ENCODE assay signal across 1 cellular context in genomic region chr6:35146453-35146852, GRCh38.
TF ChIP-seq lines count a peak whose summit lies in the region.

No MANE protein-coding gene starts in this region.

TF ChIP-seq in HEK293, 187 proteins besides CTCF, POLR2A, EP300 and RAD21 (continued from another document):
- TF ChIP-seq ZNF768 (tag by site-specific recombination; IDR thresholded peaks at IDR 0.05) (0 out of 2 replicates have a peak, but pooled peaks have one; percentile 9), ZNF311 (tag by site-specific recombination; IDR thresholded peaks at IDR 0.05; ENCODE audit: borderline replicate concordance) (no peak), ZNF580 (tag by site-specific recombination; IDR thresholded peaks at IDR 0.05) (no peak)
TF ChIP-seq in HEK293: peak in this region for 5.
